In genomic region chr3:128080323-128080898, GRCh38 we compare ENCODE assay signal across 13 cellular contexts. TPM values are rescaled to one million over a fixed set of nuclear protein-coding genes. Genes with fewer than 3 reads are reported as not detected.
DNase-seq lines count a peak whose midpoint lies in the region; ATAC-seq and TF ChIP-seq lines count a peak whose summit lies in the region.
"Had no signal": no experiment of that assay in that cellular context is flagged by ENCODE, and none has a peak within 500 bp of the region (broad histone marks: within the 10 kb centered on the region; RNA-seq: fewer than 3 reads in every experiment).

No MANE protein-coding gene starts in this region.

- no peak for TF ChIP-seq RAD21 in liver (IDR thresholded peaks at IDR 0.05)

- H3K4me1 ChIP-seq in liver (ENCODE audit: control insufficient read depth in 4 of 4, insufficient read depth in 4 of 4, low read length in 3 of 4): peaks cover 25 to 89% (median 72%) of the 10 kb centered on the region in 4 donors
- H3K4me1 ChIP-seq in thyroid gland: peaks cover 8 to 23% of the 10 kb centered on the region in 2 donors

- TF ChIP-seq POLR2A in thyroid gland (IDR thresholded peaks at IDR 0.05): no peak

- no peak overlapping the region for H3K9ac ChIP-seq in liver (ENCODE audit: low read depth in 1 of 2, low read length in 2 of 2)

- TF ChIP-seq CTCF in liver (IDR thresholded peaks at IDR 0.05; ENCODE audit: low read depth, low read length, missing input control): no peak
- no peak for TF ChIP-seq CTCF in thyroid gland (IDR thresholded peaks at IDR 0.05)

- H3K36me3 ChIP-seq in liver (ENCODE audit: control insufficient read depth in 4 of 4, insufficient read depth in 3 of 4, low read depth in 1 of 4, low read length in 3 of 4) (no peaks in the 10 kb centered on the region), thyroid gland (no peaks in the 10 kb centered on the region)
- H3K36me3 ChIP-seq: pancreas had no signal

- H3K27ac ChIP-seq in liver (ENCODE audit: low read depth in 1 of 2, low read length in 2 of 2) (peak overlapping the region; percentile 81 to 83), thyroid gland (no peak overlapping the region)

- ATAC-seq in GM18517 (IDR thresholded peaks at IDR 0.05; ENCODE audit: unreplicated experiment) (no peak), GM21723 (IDR thresholded peaks at IDR 0.05; ENCODE audit: unreplicated experiment) (no peak)
- ATAC-seq: pancreas had no signal

- H3K4me3 ChIP-seq in liver (ENCODE audit: low read depth in 1 of 3, low read length in 3 of 3): no peak overlapping the region
- H3K4me3 ChIP-seq in thyroid gland (replicated peaks in 1 of 3): no peak overlapping the region
- H3K4me3 ChIP-seq: pancreas had no signal

- WGBS in liver: 62% methylated on average over 6 of the region's 6 CpGs
- WGBS in thyroid gland, 2 donors: 84 to 87% methylated on average over 6 of the region's 6 CpGs

- intact Hi-C loops in thyroid gland (cut with DNase I): no loop called here

- in situ Hi-C loops in Caki2 (cut with HindIII; ENCODE audit: low pct_unique_long_range_greater_than_20kb, low sequenced_read_pairs): no loop called here

- H3K9me3 ChIP-seq in liver (ENCODE audit: control insufficient read depth in 4 of 4, low read length in 3 of 4) (no peaks in the 10 kb centered on the region), thyroid gland (no peaks in the 10 kb centered on the region)
- H3K9me3 ChIP-seq: pancreas had no signal

- peak; percentile 59 for DNase-seq in Caki2 (ENCODE audit: low read depth)
- DNase-seq in LHCN-M2 (ENCODE audit: low read depth): peak; percentile 96
- DNase-seq in brain pericyte (ENCODE audit: low read depth, low spot score): peak; percentile 78
- DNase-seq in cerebellar cortex (ENCODE audit: low spot score): no peak
- no peak for DNase-seq in thyroid gland
- DNase-seq: activated CD4-positive, alpha-beta T cell treated with anti-CD3 and anti-CD28 coated beads, Interleukin-2, amount 50 U/mL, for 1 hour; DMS79; NCI-H446; Right ventricle myocardium superior had no signal

- H3K27me3 ChIP-seq in liver (ENCODE audit: control insufficient read depth in 4 of 4, insufficient read depth in 4 of 4, low read length in 3 of 4): no peaks in the 10 kb centered on the region
- H3K27me3 ChIP-seq in thyroid gland: no peaks in the 10 kb centered on the region
- H3K27me3 ChIP-seq: pancreas had no signal

TF ChIP-seq in liver, 16 proteins besides CTCF, POLR2A, EP300 and RAD21:
- TF ChIP-seq RXRA (IDR thresholded peaks at IDR 0.05) (peak in 1 of 2 donors; percentile 24), HNF4A (conservative IDR thresholded peaks at IDR 0.05) (no peak), REST (IDR thresholded peaks at IDR 0.05) (no peak), FOXA2 (IDR thresholded peaks at IDR 0.05) (no peak), TAF1 (conservative IDR thresholded peaks at IDR 0.05) (no peak), NR2F2 (IDR thresholded peaks at IDR 0.05) (no peak), JUND (IDR thresholded peaks at IDR 0.05) (peak; percentile 35 to 71), MAX (IDR thresholded peaks at IDR 0.05) (no peak), ZBTB33 (IDR thresholded peaks at IDR 0.05) (no peak)

RNA-seq across cellular contexts. Expression of gene SEC61A1, which starts 28.2 kb away (rescaled TPM):
- total RNA-seq in Caki2 (2014; rRNA removed; shearing (Covaris generic); ENCODE audit: low replicate concordance): 141 and 159 TPM in 2 replicates
- 331 and 378 TPM in 2 replicates for total RNA-seq in LHCN-M2 (2014; rRNA removed)
- polyA plus RNA-seq in LHCN-M2 (2012): 294 TPM
- total RNA-seq in liver: 100 to 1,000 TPM in 1 of 2 donors, 10 to 100 TPM in 1; 80.4 to 295 TPM
- 100 to 1,000 TPM in 1 of 2 donors, 10 to 100 TPM in 1; 90.8 to 203 TPM for polyA plus RNA-seq in liver
- 100 to 1,000 TPM; 104 to 218 (median 165) TPM for total RNA-seq in thyroid gland

RNA-seq across cellular contexts. Expression of gene RUVBL1, which starts 43.2 kb away (rescaled TPM):
- 50.7 and 60.7 TPM in 2 replicates for total RNA-seq in Caki2 (2014; rRNA removed; shearing (Covaris generic); ENCODE audit: low replicate concordance)
- 96.4 and 107 TPM in 2 replicates for total RNA-seq in LHCN-M2 (2014; rRNA removed)
- polyA plus RNA-seq in LHCN-M2 (2012): 57.4 TPM
- total RNA-seq in liver: 10 to 100 TPM; 13.9 to 23.1 TPM
- 10 to 100 TPM; 13.3 to 13.9 TPM for polyA plus RNA-seq in liver
- 10 to 100 TPM; 23.4 to 44.1 (median 29.6) TPM for total RNA-seq in thyroid gland

Comparison
In these comparisons a context has a peak if more than half of its experiments do, and no peak if none do; other contexts are left out.
1. DNase-seq: peak in Caki2 (single experiment), LHCN-M2 (single experiment) and brain pericyte (single experiment); none in cerebellar cortex (single experiment) and thyroid gland (0 of 2).
2. H3K27ac ChIP-seq: peak in liver (2 of 2); none in thyroid gland (0 of 3).